Comparison of ENCODE assay signal across 1 cellular context in genomic region chr9:111360881-111361280, GRCh38.
A peak's percentile ranks its signal among the peaks of the same experiment; 100 is the strongest.
TF ChIP-seq lines count a peak whose summit lies in the region.

No MANE protein-coding gene starts in this region.

TF ChIP-seq in GM12878, 131 proteins besides CTCF, POLR2A, EP300 and RAD21 (continued from another document and continues in another):
- TF ChIP-seq BCLAF1 (IDR thresholded peaks at IDR 0.05): no peak
- no peak for TF ChIP-seq NR2F1 (conservative IDR thresholded peaks at IDR 0.05)
- TF ChIP-seq BCL3 (IDR thresholded peaks at IDR 0.05; ENCODE audit: borderline replicate concordance, insufficient read depth, low read depth, low read length, poor library complexity, severe bottlenecking): no peak
- no peak for TF ChIP-seq RUNX3 (IDR thresholded peaks at IDR 0.05; ENCODE audit: low read length)
- TF ChIP-seq BACH1 (IDR thresholded peaks at IDR 0.05; ENCODE audit: borderline replicate concordance): peak; percentile 68; the same call in 1 of the 2 replicates
- peak; percentile 62 for TF ChIP-seq ATF7 (IDR thresholded peaks at IDR 0.05; ENCODE audit: low read depth)
- no peak for TF ChIP-seq CUX1 (IDR thresholded peaks at IDR 0.05; ENCODE audit: insufficient replicate concordance, low read depth, low read length)
- TF ChIP-seq WRNIP1 (IDR thresholded peaks at IDR 0.05; ENCODE audit: borderline replicate concordance, low read depth, low read length): no peak
- no peak for TF ChIP-seq EGR1 (IDR thresholded peaks at IDR 0.05; ENCODE audit: borderline replicate concordance in 1 of 2, low read depth in 2 of 2, low read length in 2 of 2)
- no peak for TF ChIP-seq FOS (IDR thresholded peaks at IDR 0.05; ENCODE audit: borderline replicate concordance, extremely low read depth, insufficient read length)
- no peak for TF ChIP-seq FOXK2 (IDR thresholded peaks at IDR 0.05)
- TF ChIP-seq PKNOX1 (IDR thresholded peaks at IDR 0.05): no peak
- TF ChIP-seq ZNF687 (IDR thresholded peaks at IDR 0.05): 0 out of 2 replicates have a peak, but pooled peaks have one; percentile 20
- no peak for TF ChIP-seq CBX3 (IDR thresholded peaks at IDR 0.05; ENCODE audit: borderline replicate concordance, low read depth)
- TF ChIP-seq MXI1 (IDR thresholded peaks at IDR 0.05; ENCODE audit: low read depth, low read length): no peak
- no peak for TF ChIP-seq BHLHE40 (IDR thresholded peaks at IDR 0.05; ENCODE audit: borderline replicate concordance in 1 of 2, low read depth in 2 of 2, low read length in 1 of 2)
- TF ChIP-seq SP1 (IDR thresholded peaks at IDR 0.05; ENCODE audit: low read depth, low read length): no peak
- TF ChIP-seq SMC3 (IDR thresholded peaks at IDR 0.05; ENCODE audit: borderline replicate concordance, low read length): no peak
- TF ChIP-seq ZNF24 (IDR thresholded peaks at IDR 0.05): peak; percentile 54; the same call in 1 of the 2 replicates
- no peak for TF ChIP-seq HCFC1 (IDR thresholded peaks at IDR 0.05; ENCODE audit: low read length)
- no peak for TF ChIP-seq MAX (IDR thresholded peaks at IDR 0.05; ENCODE audit: low read depth, low read length)
- TF ChIP-seq CHD2 (IDR thresholded peaks at IDR 0.05; ENCODE audit: borderline replicate concordance, low read depth, low read length): no peak; the same call in 1 of the 2 replicates
- TF ChIP-seq SKIL (IDR thresholded peaks at IDR 0.05; ENCODE audit: low read depth, poor library complexity, severe bottlenecking): peak; percentile 74
- TF ChIP-seq RELB (IDR thresholded peaks at IDR 0.05; ENCODE audit: low read depth): peak; percentile 75
- no peak for TF ChIP-seq ZNF207 (IDR thresholded peaks at IDR 0.05; ENCODE audit: borderline replicate concordance)
- TF ChIP-seq PAX8 (IDR thresholded peaks at IDR 0.05): no peak
- TF ChIP-seq ZNF217 (IDR thresholded peaks at IDR 0.05): peak; percentile 46; the same call in 1 of the 2 replicates
- TF ChIP-seq IKZF1 (conservative IDR thresholded peaks at IDR 0.05): peak; percentile 58; the same call in 1 of the 2 replicates
- no peak for TF ChIP-seq CHD4 (IDR thresholded peaks at IDR 0.05)
- no peak for TF ChIP-seq PML (IDR thresholded peaks at IDR 0.05; ENCODE audit: low read length)
- TF ChIP-seq BMI1 (IDR thresholded peaks at IDR 0.05; ENCODE audit: borderline replicate concordance): peak; percentile 77
- no peak for TF ChIP-seq SMAD5 (IDR thresholded peaks at IDR 0.05; ENCODE audit: low read depth)
- TF ChIP-seq ZZZ3 (IDR thresholded peaks at IDR 0.05; ENCODE audit: control insufficient read depth, insufficient read length, low read depth): no peak
- TF ChIP-seq RBBP5 (conservative IDR thresholded peaks at IDR 0.05): no peak
- no peak for TF ChIP-seq MEF2A (IDR thresholded peaks at IDR 0.05; ENCODE audit: insufficient read depth, low read depth, low read length)
- no peak for TF ChIP-seq HDGF (IDR thresholded peaks at IDR 0.05)
- no peak for TF ChIP-seq POU2F2 (IDR thresholded peaks at IDR 0.05; ENCODE audit: borderline replicate concordance, low read depth, low read length)
- TF ChIP-seq BCL11A (IDR thresholded peaks at IDR 0.05; ENCODE audit: low read depth, low read length): peak; percentile 80
- TF ChIP-seq PAX5 (IDR thresholded peaks at IDR 0.05; ENCODE audit: borderline replicate concordance, low read depth, low read length): no peak
- no peak for TF ChIP-seq ZNF384 (IDR thresholded peaks at IDR 0.05; ENCODE audit: borderline replicate concordance, low read depth, low read length)
- TF ChIP-seq JUND (IDR thresholded peaks at IDR 0.05; ENCODE audit: low read depth, low read length): no peak
- peak; percentile 89 for TF ChIP-seq DPF2 (IDR thresholded peaks at IDR 0.05)
- TF ChIP-seq STAT1 (conservative IDR thresholded peaks at IDR 0.05): no peak
- TF ChIP-seq NFXL1 (IDR thresholded peaks at IDR 0.05; ENCODE audit: borderline replicate concordance): no peak
- TF ChIP-seq MTA2 (IDR thresholded peaks at IDR 0.05; ENCODE audit: low read depth): peak; percentile 99
- no peak for TF ChIP-seq YY1 (IDR thresholded peaks at IDR 0.05; ENCODE audit: low read depth, low read length)
- TF ChIP-seq CREM (IDR thresholded peaks at IDR 0.05; ENCODE audit: low read depth): no peak
